Comparison of ENCODE assay signal across 35 cellular contexts in the genomic region with DNA sequence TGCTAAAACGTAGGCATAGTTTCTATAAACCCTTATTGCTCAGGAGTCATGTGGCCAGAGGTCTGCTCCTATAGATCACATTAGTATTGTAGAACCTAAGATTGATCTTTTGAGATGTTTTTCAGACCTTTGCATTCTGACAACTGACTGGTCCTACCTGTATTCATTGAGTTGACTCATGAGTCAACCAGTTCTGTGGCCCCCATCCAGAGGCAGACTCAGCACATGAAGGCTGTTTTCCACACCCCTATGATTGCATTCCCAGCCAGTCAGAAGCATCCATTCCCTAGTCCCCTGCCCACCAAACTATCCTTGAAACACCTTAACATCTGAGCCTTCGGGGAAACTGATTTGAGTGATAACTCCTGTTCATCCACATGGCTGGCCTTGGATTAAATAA.
"Had no signal": no experiment of that assay in that cellular context is flagged by ENCODE, and none has a peak within 500 bp of the region (broad histone marks: within the 10 kb centered on the region; RNA-seq: fewer than 3 reads in every experiment).

No MANE protein-coding gene starts in this region.

- H3K27me3 ChIP-seq: adrenal gland, body of pancreas, cardiac muscle cell, gastrocnemius medialis had no signal

- H3K9me3 ChIP-seq: adrenal gland, body of pancreas, gastrocnemius medialis, heart left ventricle had no signal

- H3K36me3 Mint-ChIP-seq: activated naive CD4-positive, alpha-beta T cell treated with anti-CD3 and anti-CD28 coated beads, Interleukin-2, amount 50 U/mL, for 24 hours; activated naive CD8-positive, alpha-beta T cell treated with anti-CD3 and anti-CD28 coated beads for 36 hours had no signal

- H3K9me3 Mint-ChIP-seq: activated B cell treated with CpG ODN at 0.5 μM for 24 hours; activated CD8-positive, alpha-beta T cell treated with anti-CD3 and anti-CD28 coated beads for 36 hours; activated naive CD4-positive, alpha-beta T cell treated with anti-CD3 and anti-CD28 coated beads, Interleukin-2, amount 50 U/mL, for 24 hours; activated naive CD8-positive, alpha-beta T cell treated with anti-CD3 and anti-CD28 coated beads for 36 hours; activated naive CD8-positive, alpha-beta T cell treated with anti-CD3 and anti-CD28 coated beads, Interleukin-2, amount 50 U/mL, for 24 hours; activated T-helper 1 cell treated with anti-CD3 and anti-CD28 coated beads, Interleukin-12 subunit alpha, Interleukin-12 subunit beta, Interleukin-2, Interleukin-4 antibody, amounts not matched to agents 30 ng/mL and 10 ng/mL and 1 ng/mL, durations not matched to agents 14 hours and 24 hours and 36 hours; activated T-helper 2 cell treated with anti-CD3 and anti-CD28 coated beads, Interferon-gamma antibody, Interleukin-2, Interleukin-4, amounts not matched to agents 10 μg/mL and 5 μg/mL and 100 μg/mL, durations not matched to agents 14 hours and 24 hours and 36 hours; central memory CD8-positive, alpha-beta T cell; effector memory CD8-positive, alpha-beta T cell; T-helper 2 cell treated with Interferon-gamma antibody and Interleukin-4, amounts not matched to agents 5 μg/mL and 100 μg/mL, for 36 hours had no signal

- ATAC-seq: activated CD4-positive, CD25-positive, alpha-beta regulatory T cell treated with anti-CD3 and anti-CD28 coated beads, Interleukin-2, amount 50 U/mL, for 24 hours; activated CD8-positive, alpha-beta T cell treated with anti-CD3 and anti-CD28 coated beads for 36 hours; activated naive CD8-positive, alpha-beta T cell treated with anti-CD3 and anti-CD28 coated beads, Interleukin-2, amount 50 U/mL, for 24 hours; body of pancreas; effector memory CD8-positive, alpha-beta T cell; gastrocnemius medialis; heart left ventricle; T-helper 17 cell had no signal

- H3K4me1 Mint-ChIP-seq: activated B cell treated with CpG ODN at 0.5 μM for 24 hours; activated naive CD4-positive, alpha-beta T cell treated with anti-CD3 and anti-CD28 coated beads, Interleukin-2, amount 50 U/mL, for 24 hours; activated naive CD8-positive, alpha-beta T cell treated with anti-CD3 and anti-CD28 coated beads for 36 hours; activated naive CD8-positive, alpha-beta T cell treated with anti-CD3 and anti-CD28 coated beads, Interleukin-2, amount 50 U/mL, for 24 hours; central memory CD8-positive, alpha-beta T cell had no signal

- H3K4me3 ChIP-seq: adrenal gland, body of pancreas, cardiac muscle cell, gastrocnemius medialis, heart left ventricle had no signal

- DNase-seq: activated B cell treated with CpG ODN at 0.5 μM for 24 hours; activated CD4-positive, alpha-beta T cell treated with anti-CD3 and anti-CD28 coated beads for 48 hours; activated CD4-positive, alpha-beta T cell treated with anti-CD3 and anti-CD28 coated beads, Interleukin-2, amount 50 U/mL, for 1 hour; activated CD4-positive, alpha-beta T cell treated with anti-CD3 and anti-CD28 coated beads, Interleukin-2, amount 50 U/mL, for 48 hours; activated CD8-positive, alpha-beta memory T cell treated with anti-CD3 and anti-CD28 coated beads for 24 hours; activated CD8-positive, alpha-beta T cell treated with anti-CD3 and anti-CD28 coated beads for 36 hours; activated effector memory CD4-positive, alpha-beta T cell treated with anti-CD3 and anti-CD28 coated beads, Interleukin-2, amount 50 U/mL, for 16 hours; activated naive CD4-positive, alpha-beta T cell treated with anti-CD3 and anti-CD28 coated beads for 36 hours; activated naive CD8-positive, alpha-beta T cell treated with anti-CD3 and anti-CD28 coated beads for 36 hours; activated naive CD8-positive, alpha-beta T cell treated with anti-CD3 and anti-CD28 coated beads, Interleukin-2, amount 50 U/mL, for 24 hours; activated T-cell treated with anti-CD3 and anti-CD28 coated beads, Interleukin-2, amount 50 U/mL, for 1 hour; activated T-cell treated with anti-CD3 and anti-CD28 coated beads, Interleukin-2, amount 50 U/mL, for 48 hours; adrenal gland; amygdala; aorta; body of pancreas; cortex of kidney; dermis blood vessel endothelial cell; effector CD4-positive, alpha-beta T cell; effector memory CD8-positive, alpha-beta T cell; foreskin fibroblast; gastrocnemius medialis; glutamatergic neuron; heart left ventricle; T-helper 1 cell; T-helper 17 cell; T1000; WERI-Rb-1 had no signal

- H3K27me3 Mint-ChIP-seq: activated naive CD4-positive, alpha-beta T cell treated with anti-CD3 and anti-CD28 coated beads, Interleukin-2, amount 50 U/mL, for 24 hours had no signal

- H3K36me3 ChIP-seq: adrenal gland, cardiac muscle cell, gastrocnemius medialis, heart left ventricle, WERI-Rb-1 had no signal

- H3K27ac Mint-ChIP-seq: activated B cell treated with CpG ODN at 0.5 μM for 24 hours; activated CD8-positive, alpha-beta T cell treated with anti-CD3 and anti-CD28 coated beads for 36 hours; activated naive CD4-positive, alpha-beta T cell treated with anti-CD3 and anti-CD28 coated beads for 36 hours; activated naive CD4-positive, alpha-beta T cell treated with anti-CD3 and anti-CD28 coated beads, Interleukin-2, amount 50 U/mL, for 24 hours; activated naive CD8-positive, alpha-beta T cell treated with anti-CD3 and anti-CD28 coated beads for 36 hours; activated naive CD8-positive, alpha-beta T cell treated with anti-CD3 and anti-CD28 coated beads, Interleukin-2, amount 50 U/mL, for 24 hours; activated T-helper 1 cell treated with anti-CD3 and anti-CD28 coated beads, Interleukin-12 subunit alpha, Interleukin-12 subunit beta, Interleukin-2, Interleukin-4 antibody, amounts not matched to agents 30 ng/mL and 10 ng/mL and 1 ng/mL, durations not matched to agents 14 hours and 24 hours and 36 hours; activated T-helper 2 cell treated with anti-CD3 and anti-CD28 coated beads, Interferon-gamma antibody, Interleukin-2, Interleukin-4, amounts not matched to agents 10 μg/mL and 5 μg/mL and 100 μg/mL, durations not matched to agents 14 hours and 24 hours and 36 hours; effector memory CD8-positive, alpha-beta T cell; T-helper 17 cell; T-helper 2 cell treated with Interferon-gamma antibody and Interleukin-4, amounts not matched to agents 5 μg/mL and 100 μg/mL, for 36 hours had no signal

- H3K4me3 Mint-ChIP-seq: activated B cell treated with CpG ODN at 0.5 μM for 24 hours; activated CD8-positive, alpha-beta T cell treated with anti-CD3 and anti-CD28 coated beads for 36 hours; activated naive CD4-positive, alpha-beta T cell treated with anti-CD3 and anti-CD28 coated beads for 36 hours; activated naive CD4-positive, alpha-beta T cell treated with anti-CD3 and anti-CD28 coated beads, Interleukin-2, amount 50 U/mL, for 24 hours; activated naive CD8-positive, alpha-beta T cell treated with anti-CD3 and anti-CD28 coated beads for 36 hours; activated naive CD8-positive, alpha-beta T cell treated with anti-CD3 and anti-CD28 coated beads, Interleukin-2, amount 50 U/mL, for 24 hours; activated T-helper 1 cell treated with anti-CD3 and anti-CD28 coated beads, Interleukin-12 subunit alpha, Interleukin-12 subunit beta, Interleukin-2, Interleukin-4 antibody, amounts not matched to agents 30 ng/mL and 10 ng/mL and 1 ng/mL, durations not matched to agents 14 hours and 24 hours and 36 hours; central memory CD8-positive, alpha-beta T cell; effector memory CD8-positive, alpha-beta T cell; T-helper 17 cell; T-helper 2 cell treated with Interferon-gamma antibody and Interleukin-4, amounts not matched to agents 5 μg/mL and 100 μg/mL, for 36 hours had no signal
